ENCODE assay signal across 12 cellular contexts in the genomic region with DNA sequence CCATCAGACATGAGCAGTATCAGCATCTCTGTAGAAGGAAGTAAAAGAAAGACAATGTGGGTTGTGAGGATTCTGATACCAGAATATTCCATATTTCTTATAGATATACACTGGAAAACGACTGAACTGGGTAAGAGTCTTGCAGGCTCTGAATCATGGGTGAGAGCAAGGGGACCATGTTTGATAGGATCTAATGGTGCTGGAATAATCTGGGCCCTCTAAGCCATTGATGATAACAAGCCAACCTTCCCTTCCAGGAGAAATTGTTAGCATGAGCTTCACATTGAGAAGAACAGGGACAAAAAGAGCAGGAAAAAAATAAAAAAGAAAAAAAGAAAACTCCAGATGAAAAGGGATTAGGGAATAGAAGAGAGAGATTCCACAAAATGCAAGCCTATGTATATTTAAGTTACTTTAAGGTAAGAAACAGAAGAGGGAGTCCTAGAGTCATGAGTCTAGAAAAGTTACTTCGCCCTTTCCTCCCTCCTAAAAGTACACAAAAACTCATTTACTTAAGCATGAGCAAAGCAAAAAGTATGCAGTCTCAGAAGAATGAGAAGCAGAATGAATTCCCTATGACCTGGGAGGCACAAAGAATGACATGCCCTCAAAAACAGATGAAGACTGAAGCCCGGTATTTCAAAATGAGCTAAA.
DNase-seq lines count a peak whose midpoint lies in the region; ATAC-seq, FAIRE-seq and TF ChIP-seq lines count a peak whose summit lies in the region.
"Had no signal": no experiment of that assay in that cellular context is flagged by ENCODE, and none has a peak within 500 bp of the region (broad histone marks: within the 10 kb centered on the region; RNA-seq: fewer than 3 reads in every experiment).

No MANE protein-coding gene starts in this region.

- ATAC-seq in activated T-cell treated with anti-CD3 and anti-CD28 coated beads, Interleukin-2, amount 50 U/mL, for 72 hours (replicated peaks in 1 of 2): no peak
- peak; percentile 64 for ATAC-seq in WTC11

- CTCF ChIA-PET in WTC11 (lab: Charles Lee): interaction anchor here (0.7 to 1.3 kb wide), 4 partner anchors 9 to 480 kb away, joined by 3 to 4 read pairs (median 3); no protein-coding TSS in a partner anchor

- no peak for TF ChIP-seq CTCF in WTC11 (IDR thresholded peaks at IDR 0.05)

- H3K27ac Mint-ChIP-seq in activated T-cell treated with anti-CD3 and anti-CD28 coated beads, Interleukin-2, amount 50 U/mL, for 72 hours: peak overlapping the region; percentile 24
- no peak overlapping the region for H3K27ac Mint-ChIP-seq in WTC11
- H3K27ac Mint-ChIP-seq: activated naive CD4-positive, alpha-beta T cell treated with anti-CD3 and anti-CD28 coated beads, Interleukin-2, amount 10 ng/mL, durations not matched to agents 7 days and 5 days had no signal

- FAIRE-seq in urothelium cell line (lab: Jason Lieb, UNC): peak; percentile 55
- FAIRE-seq: GM12892 had no signal

- POLR2A ChIA-PET in WTC11 (lab: Charles Lee): no interaction called here

- no peaks in the 10 kb centered on the region for H3K4me1 Mint-ChIP-seq in activated T-cell treated with anti-CD3 and anti-CD28 coated beads, Interleukin-2, amount 50 U/mL, for 72 hours (ENCODE audit: low read depth)
- H3K4me1 Mint-ChIP-seq in WTC11: peaks cover 10% of the 10 kb centered on the region
- H3K4me1 Mint-ChIP-seq: activated naive CD4-positive, alpha-beta T cell treated with anti-CD3 and anti-CD28 coated beads, Interleukin-2, amount 10 ng/mL, durations not matched to agents 7 days and 5 days had no signal

- no peak for DNase-seq in activated T-cell treated with anti-CD3 and anti-CD28 coated beads, Interleukin-2, amount 50 U/mL, for 72 hours
- no peak for DNase-seq in activated T-cell treated with anti-CD3 and anti-CD28 coated beads, Interleukin-2, amount 50 U/mL, for 48 hours
- DNase-seq in WTC11 (ENCODE audit: low spot score) (no peak), iPS-NIHi11 (ENCODE audit: low spot score) (peak; percentile 11), urothelium cell line (ENCODE audit: low spot score) (peak; percentile 50), NCI-H82 treated with DMSO at 0.1 percent for 48 hours (lab: John Stamatoyannopoulos, UW; ENCODE audit: unreplicated experiment) (no peak), cortex of kidney (lab: John Stamatoyannopoulos, UW) (no peak), NCI-H2029 treated with DMSO at 0.1 percent for 48 hours (lab: John Stamatoyannopoulos, UW) (no peak)
- DNase-seq: activated naive CD4-positive, alpha-beta T cell treated with anti-CD3 and anti-CD28 coated beads, Interleukin-2, amount 10 ng/mL, durations not matched to agents 7 days and 5 days; AML-193; NCI-H446 had no signal

- no peaks in the 10 kb centered on the region for H3K36me3 Mint-ChIP-seq in activated T-cell treated with anti-CD3 and anti-CD28 coated beads, Interleukin-2, amount 50 U/mL, for 72 hours (ENCODE audit: insufficient read depth in 2 of 2)
- no peaks in the 10 kb centered on the region for H3K36me3 Mint-ChIP-seq in WTC11
- H3K36me3 Mint-ChIP-seq: activated naive CD4-positive, alpha-beta T cell treated with anti-CD3 and anti-CD28 coated beads, Interleukin-2, amount 10 ng/mL, durations not matched to agents 7 days and 5 days had no signal

- no peaks in the 10 kb centered on the region for H3K27me3 Mint-ChIP-seq in activated T-cell treated with anti-CD3 and anti-CD28 coated beads, Interleukin-2, amount 50 U/mL, for 72 hours (ENCODE audit: low read depth)
- H3K27me3 Mint-ChIP-seq in WTC11 (ENCODE audit: low read depth): no peaks in the 10 kb centered on the region

- H3K9me3 Mint-ChIP-seq in activated T-cell treated with anti-CD3 and anti-CD28 coated beads, Interleukin-2, amount 50 U/mL, for 72 hours: no peaks in the 10 kb centered on the region
- H3K9me3 Mint-ChIP-seq in WTC11: no peaks in the 10 kb centered on the region
- H3K9me3 Mint-ChIP-seq: activated naive CD4-positive, alpha-beta T cell treated with anti-CD3 and anti-CD28 coated beads, Interleukin-2, amount 10 ng/mL, durations not matched to agents 7 days and 5 days had no signal

- no peak overlapping the region for H3K4me3 Mint-ChIP-seq in activated T-cell treated with anti-CD3 and anti-CD28 coated beads, Interleukin-2, amount 50 U/mL, for 72 hours
- no peak overlapping the region for H3K4me3 Mint-ChIP-seq in WTC11
- H3K4me3 Mint-ChIP-seq: activated naive CD4-positive, alpha-beta T cell treated with anti-CD3 and anti-CD28 coated beads, Interleukin-2, amount 10 ng/mL, durations not matched to agents 7 days and 5 days had no signal

TF ChIP-seq in WTC11, 78 proteins besides CTCF, POLR2A, EP300 and RAD21:
- no peak for TF ChIP-seq GTF2I (CRISPR knock-in tag; conservative IDR thresholded peaks at IDR 0.05)
- TF ChIP-seq SOX15 (CRISPR knock-in tag; IDR thresholded peaks at IDR 0.05): no peak
- TF ChIP-seq SMAD3 (CRISPR knock-in tag; IDR thresholded peaks at IDR 0.05; ENCODE audit: borderline replicate concordance): no peak
- TF ChIP-seq GRHL2 (CRISPR knock-in tag; IDR thresholded peaks at IDR 0.05; ENCODE audit: insufficient replicate concordance, severe bottlenecking): no peak
- TF ChIP-seq NR2C2 (CRISPR knock-in tag; IDR thresholded peaks at IDR 0.05): no peak
- TF ChIP-seq, protein P1, sequence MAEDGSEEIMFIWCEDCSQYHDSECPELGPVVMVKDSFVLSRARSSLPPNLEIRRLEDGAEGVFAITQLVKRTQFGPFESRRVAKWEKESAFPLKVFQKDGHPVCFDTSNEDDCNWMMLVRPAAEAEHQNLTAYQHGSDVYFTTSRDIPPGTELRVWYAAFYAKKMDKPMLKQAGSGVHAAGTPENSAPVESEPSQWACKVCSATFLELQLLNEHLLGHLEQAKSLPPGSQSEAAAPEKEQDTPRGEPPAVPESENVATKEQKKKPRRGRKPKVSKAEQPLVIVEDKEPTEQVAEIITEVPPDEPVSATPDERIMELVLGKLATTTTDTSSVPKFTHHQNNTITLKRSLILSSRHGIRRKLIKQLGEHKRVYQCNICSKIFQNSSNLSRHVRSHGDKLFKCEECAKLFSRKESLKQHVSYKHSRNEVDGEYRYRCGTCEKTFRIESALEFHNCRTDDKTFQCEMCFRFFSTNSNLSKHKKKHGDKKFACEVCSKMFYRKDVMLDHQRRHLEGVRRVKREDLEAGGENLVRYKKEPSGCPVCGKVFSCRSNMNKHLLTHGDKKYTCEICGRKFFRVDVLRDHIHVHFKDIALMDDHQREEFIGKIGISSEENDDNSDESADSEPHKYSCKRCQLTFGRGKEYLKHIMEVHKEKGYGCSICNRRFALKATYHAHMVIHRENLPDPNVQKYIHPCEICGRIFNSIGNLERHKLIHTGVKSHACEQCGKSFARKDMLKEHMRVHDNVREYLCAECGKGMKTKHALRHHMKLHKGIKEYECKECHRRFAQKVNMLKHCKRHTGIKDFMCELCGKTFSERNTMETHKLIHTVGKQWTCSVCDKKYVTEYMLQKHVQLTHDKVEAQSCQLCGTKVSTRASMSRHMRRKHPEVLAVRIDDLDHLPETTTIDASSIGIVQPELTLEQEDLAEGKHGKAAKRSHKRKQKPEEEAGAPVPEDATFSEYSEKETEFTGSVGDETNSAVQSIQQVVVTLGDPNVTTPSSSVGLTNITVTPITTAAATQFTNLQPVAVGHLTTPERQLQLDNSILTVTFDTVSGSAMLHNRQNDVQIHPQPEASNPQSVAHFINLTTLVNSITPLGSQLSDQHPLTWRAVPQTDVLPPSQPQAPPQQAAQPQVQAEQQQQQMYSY (CRISPR knock-in tag; IDR thresholded peaks at IDR 0.05): no peak
- TF ChIP-seq PRRX2 (CRISPR knock-in tag; IDR thresholded peaks at IDR 0.05): no peak
- no peak for TF ChIP-seq IRF2 (CRISPR knock-in tag; IDR thresholded peaks at IDR 0.05; ENCODE audit: borderline replicate concordance, low read depth)

Comparison
In these comparisons a context has a peak if more than half of its experiments do, and no peak if none do; other contexts are left out.
1. DNase-seq: peak in iPS-NIHi11 (single experiment) and urothelium cell line (single experiment); none in activated T-cell treated with anti-CD3 and anti-CD28 coated beads, Interleukin-2, amount 50 U/mL, for 72 hours (0 of 2), activated T-cell treated with anti-CD3 and anti-CD28 coated beads, Interleukin-2, amount 50 U/mL, for 48 hours (0 of 2), WTC11 (single experiment), NCI-H82 treated with DMSO at 0.1 percent for 48 hours (single experiment), cortex of kidney (single experiment) and NCI-H2029 treated with DMSO at 0.1 percent for 48 hours (single experiment).